Comparison of ENCODE assay signal across 17 cellular contexts in the genomic region with DNA sequence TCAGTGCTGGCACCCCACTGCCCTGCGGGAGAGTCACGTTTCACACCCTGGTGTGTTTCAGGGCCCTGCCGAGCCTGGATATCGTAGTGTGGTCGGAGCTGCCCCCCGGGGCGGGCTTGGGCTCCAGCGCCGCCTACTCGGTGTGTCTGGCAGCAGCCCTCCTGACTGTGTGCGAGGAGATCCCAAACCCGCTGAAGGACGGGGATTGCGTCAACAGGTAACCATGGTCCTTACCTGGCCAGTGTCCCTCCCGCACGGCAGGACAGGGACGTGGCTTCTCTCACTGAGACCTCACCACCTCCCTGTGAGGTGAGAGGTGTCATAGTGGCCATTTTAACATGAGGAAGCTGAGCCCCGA. TPM values are rescaled to one million over a fixed set of nuclear protein-coding genes. Genes with fewer than 3 reads are reported as not detected.
DNase-seq lines count a peak whose midpoint lies in the region; ATAC-seq, FAIRE-seq and TF ChIP-seq lines count a peak whose summit lies in the region.
"Had no signal": no experiment of that assay in that cellular context is flagged by ENCODE, and none has a peak within 500 bp of the region (broad histone marks: within the 10 kb centered on the region; RNA-seq: fewer than 3 reads in every experiment).

No MANE protein-coding gene starts in this region.

- in situ Hi-C loops in mammary epithelial cell (cut with MboI; ENCODE audit: low sequenced_read_pairs in 2 of 2) = no loop called here
- in situ Hi-C loops in HepG2 (cut with HindIII; ENCODE audit: extremely low pct_ligation_motif_present, low pct_unique_long_range_greater_than_20kb) = no loop called here

- peak overlapping the region; percentile 46 for H4K8ac ChIP-seq in trophoblast cell (ENCODE audit: low read depth, low read length)

- H3F3A ChIP-seq in PC-9 (ENCODE audit: insufficient read depth, low read depth) = peaks cover 12% of the 10 kb centered on the region; the same call in 1 of the 2 replicates

- TF ChIP-seq POLR2A in HepG2 (IDR thresholded peaks at IDR 0.05; ENCODE audit: insufficient read depth in 1 of 2, low read depth in 2 of 2, low read length in 2 of 2) (no peak), esophagus muscularis mucosa (IDR thresholded peaks at IDR 0.05; ENCODE audit: low read depth) (no peak)

- H2BK12ac ChIP-seq in trophoblast cell (ENCODE audit: low read length) = peak overlapping the region; percentile 42

- H3K9me2 ChIP-seq in PC-9 (ENCODE audit: insufficient read depth) = no peaks in the 10 kb centered on the region

- H3K14ac ChIP-seq in trophoblast cell (ENCODE audit: low read length) = no peak overlapping the region

- H2AK5ac ChIP-seq in trophoblast cell (ENCODE audit: low read length) = peak overlapping the region; percentile 28

- no peak overlapping the region for H2BK5ac ChIP-seq in trophoblast cell (ENCODE audit: low read depth, low read length, poor library complexity)

- H3K4ac ChIP-seq in trophoblast cell (ENCODE audit: low read depth, low read length) = peak overlapping the region; percentile 11

- BruUV-seq in PC-9 (replicated peaks; lab: Mats Ljungman, UMichigan) (no TSS peak), mammary epithelial cell (replicated peaks; lab: Mats Ljungman, UMichigan) (no TSS peak), HepG2 (replicated peaks; lab: Mats Ljungman, UMichigan) (no TSS peak)

- peak overlapping the region; percentile 18 for H2BK120ac ChIP-seq in trophoblast cell (ENCODE audit: insufficient read depth, low read length, poor library complexity)

- no peaks in the 10 kb centered on the region for H4K20me1 ChIP-seq in PC-9 (ENCODE audit: insufficient read depth)
- H4K20me1 ChIP-seq in mammary epithelial cell (ENCODE audit: insufficient read depth, low read length) = no peaks in the 10 kb centered on the region
- H4K20me1 ChIP-seq in HepG2 (ENCODE audit: insufficient read depth, low read length) = no peaks in the 10 kb centered on the region

- no peaks in the 10 kb centered on the region for H3K79me1 ChIP-seq in trophoblast cell (ENCODE audit: low read length)

- H3K27ac ChIP-seq in PC-9 = peak overlapping the region; percentile 35
- H3K27ac ChIP-seq in mammary epithelial cell (ENCODE audit: insufficient read depth, low read depth, low read length) = peak overlapping the region; percentile 81
- H3K27ac ChIP-seq in HepG2 (ENCODE audit: extremely low read length, insufficient read depth, low read length) = no peak overlapping the region
- no peak overlapping the region for H3K27ac ChIP-seq in trophoblast cell (ENCODE audit: low read depth, low read length)
- H3K27ac ChIP-seq in esophagus muscularis mucosa (replicated peaks in 1 of 4) = no peak overlapping the region

- no peak for TF ChIP-seq RAD21 in HepG2 (CRISPR knock-in tag; IDR thresholded peaks at IDR 0.05)

- H3K4me3 ChIP-seq in PC-9 = no peak overlapping the region
- H3K4me3 ChIP-seq in mammary epithelial cell (replicated peaks in 1 of 3; ENCODE audit: insufficient read depth in 1 of 3, low read depth in 2 of 3, low read length in 3 of 3) = no peak overlapping the region
- no peak overlapping the region for H3K4me3 ChIP-seq in HepG2 (replicated peaks in 1 of 3; ENCODE audit: insufficient read depth in 1 of 3, low read depth in 2 of 3, low read length in 3 of 3)
- no peak overlapping the region for H3K4me3 ChIP-seq in trophoblast cell (ENCODE audit: low read depth, low read length)
- no peak overlapping the region for H3K4me3 ChIP-seq in esophagus muscularis mucosa

- 15% methylated on average over 16 of the region's 18 CpGs for WGBS in mammary epithelial cell (ENCODE audit: low coverage, missing lambda C conversion rate)
- 98% methylated on average over 7 of the region's 18 CpGs for WGBS in HepG2 (ENCODE audit: low lambda C conversion rate)
- WGBS in trophoblast cell (ENCODE audit: extremely low coverage, insufficient coverage, insufficient read length) = no CpG with 5 or more reads among the region's 18 CpGs
- 100% methylated on average over 2 of the region's 18 CpGs for WGBS in esophagus muscularis mucosa

- H3K4me1 ChIP-seq in PC-9 (replicated peaks; ENCODE audit: insufficient read depth) = peaks cover 26% of the 10 kb centered on the region
- H3K4me1 ChIP-seq in mammary epithelial cell (ENCODE audit: insufficient read depth, low read length) = peaks cover 22% of the 10 kb centered on the region
- peaks cover 41% of the 10 kb centered on the region for H3K4me1 ChIP-seq in HepG2 (ENCODE audit: insufficient read depth, low read length)
- H3K4me1 ChIP-seq in trophoblast cell (ENCODE audit: control insufficient read depth in 1 of 2, insufficient read depth in 2 of 2, low read length in 2 of 2) = peaks cover 3 to 4% of the 10 kb centered on the region in 2 experiments
- H3K4me1 ChIP-seq in esophagus muscularis mucosa = no peaks in the 10 kb centered on the region

- no peak overlapping the region for H2AFZ ChIP-seq in PC-9
- peak overlapping the region; percentile 38 for H2AFZ ChIP-seq in mammary epithelial cell (ENCODE audit: low read depth, low read length)
- no peak overlapping the region for H2AFZ ChIP-seq in HepG2 (ENCODE audit: low read length)
- peak overlapping the region; percentile 9 for H2AFZ ChIP-seq in trophoblast cell (ENCODE audit: insufficient read depth, low read length, poor library complexity)

- H3K36me3 ChIP-seq in PC-9 (ENCODE audit: low read depth) (0 out of 2 replicates have a peak, but pooled peaks cover 5% of the 10 kb centered on the region), mammary epithelial cell (ENCODE audit: insufficient read depth, low read length) (peaks cover 29% of the 10 kb centered on the region), HepG2 (replicated peaks in 1 of 2; ENCODE audit: control insufficient read depth in 1 of 2, insufficient read depth in 2 of 2, low read length in 2 of 2) (peaks cover 16 to 63% of the 10 kb centered on the region in 2 experiments), trophoblast cell (ENCODE audit: control insufficient read depth in 1 of 2, insufficient read depth in 2 of 2, low read length in 2 of 2) (peaks cover 59 to 71% of the 10 kb centered on the region in 2 experiments), esophagus muscularis mucosa (peaks cover 29 to 93% (median 74%) of the 10 kb centered on the region in 4 donors)

- dilution Hi-C loops in mammary epithelial cell (cut with HindIII; ENCODE audit: low sequenced_read_pairs) = no loop called here

- no peaks in the 10 kb centered on the region for H3K9me3 ChIP-seq in PC-9 (ENCODE audit: insufficient read depth, low read depth)
- H3K9me3 ChIP-seq in mammary epithelial cell (replicated peaks; ENCODE audit: insufficient read depth, low read length) = no peaks in the 10 kb centered on the region
- no peaks in the 10 kb centered on the region for H3K9me3 ChIP-seq in HepG2 (ENCODE audit: low read length)
- H3K9me3 ChIP-seq in trophoblast cell (ENCODE audit: insufficient read depth, low read depth, low read length) = no peaks in the 10 kb centered on the region
- no peaks in the 10 kb centered on the region for H3K9me3 ChIP-seq in esophagus muscularis mucosa

- DNase-seq in PC-9 = no peak
- DNase-seq in mammary epithelial cell = no peak
- no peak for DNase-seq in HepG2 (ENCODE audit: low spot score)
- DNase-seq in trophoblast cell = no peak
- no peak for DNase-seq in esophagus muscularis mucosa (ENCODE audit: extremely low spot score)
- no peak for DNase-seq in left lobe of liver (ENCODE audit: low spot score)
- DNase-seq in stimulated activated CD4-positive, alpha-beta T cell treated with anti-CD3 and anti-CD28 coated beads, Interleukin-4, amount 100 ng/mL, for 4 hours = no peak
- DNase-seq: COR-L47, GF-D8, GOT3, KG1, NCI-H1436, NCI-H2081, NCI-H510A, NCI-H774, PC-3 had no signal

- ATAC-seq in HepG2 = no peak
- no peak for ATAC-seq in left lobe of liver

- POLR2A ChIA-PET in PC-9 (lab: Charles Lee; ENCODE audit: unreplicated experiment) = interaction anchor here (1.5 kb wide), 1 partner anchor 8 kb away, joined by 8 read pairs; a partner anchor contains a TSS
- POLR2A ChIA-PET in HepG2 (lab: Yijun Ruan, JAX) = no interaction called here

- H3K9ac ChIP-seq in mammary epithelial cell (ENCODE audit: insufficient read depth, low read length) (peak overlapping the region; percentile 24), HepG2 (ENCODE audit: insufficient read depth, low read depth, low read length) (no peak overlapping the region), trophoblast cell (ENCODE audit: low read length) (no peak overlapping the region)

- TF ChIP-seq EP300 in HepG2 (IDR thresholded peaks at IDR 0.05; ENCODE audit: low read depth in 2 of 2, low read length in 2 of 2) (no peak), HepG2 (CRISPR knock-in tag; IDR thresholded peaks at IDR 0.05; ENCODE audit: borderline replicate concordance) (no peak), esophagus muscularis mucosa (IDR thresholded peaks at IDR 0.05) (no peak)

- H3K4me2 ChIP-seq in PC-9 (peak overlapping the region; percentile 4; the same call in 1 of the 2 replicates), mammary epithelial cell (ENCODE audit: insufficient read depth, low read depth, low read length) (peak overlapping the region; percentile 15), HepG2 (ENCODE audit: low read depth, low read length) (no peak overlapping the region), trophoblast cell (ENCODE audit: low read length) (no peak overlapping the region)

- intact Hi-C loops in PC-9 (cut with micrococcal nuclease; ENCODE audit: unreplicated experiment) = no loop called here
- intact Hi-C loops in mammary epithelial cell (cut with micrococcal nuclease) = no loop called here
- intact Hi-C loops in HepG2 (cut with micrococcal nuclease; ENCODE audit: unreplicated experiment) = no loop called here
- intact Hi-C loops in esophagus muscularis mucosa (cut with DNase I) = no loop called here

- H3K23ac ChIP-seq in trophoblast cell (ENCODE audit: low read length) = no peak overlapping the region

- H3K27me3 ChIP-seq in PC-9 (ENCODE audit: insufficient read depth, low read depth) = no peaks in the 10 kb centered on the region
- no peaks in the 10 kb centered on the region for H3K27me3 ChIP-seq in mammary epithelial cell (ENCODE audit: insufficient read depth, low read length)
- no peaks in the 10 kb centered on the region for H3K27me3 ChIP-seq in HepG2 (ENCODE audit: control insufficient read depth in 1 of 2, insufficient read depth in 2 of 2, low read length in 2 of 2)
- no peaks in the 10 kb centered on the region for H3K27me3 ChIP-seq in trophoblast cell (ENCODE audit: insufficient read depth, low read length)
- H3K27me3 ChIP-seq in esophagus muscularis mucosa = no peaks in the 10 kb centered on the region

- no peak for FAIRE-seq in HepG2 (lab: Jason Lieb, UNC)
- FAIRE-seq: GM12892 had no signal

- peak overlapping the region; percentile 21 for H3K18ac ChIP-seq in trophoblast cell (ENCODE audit: low read length)

- H3K79me2 ChIP-seq in PC-9 (ENCODE audit: low read depth) = no peaks in the 10 kb centered on the region
- peaks cover 32% of the 10 kb centered on the region for H3K79me2 ChIP-seq in mammary epithelial cell (ENCODE audit: insufficient read depth, low read length)
- peaks cover 3% of the 10 kb centered on the region for H3K79me2 ChIP-seq in HepG2 (ENCODE audit: insufficient read depth, low read length)
- no peaks in the 10 kb centered on the region for H3K79me2 ChIP-seq in trophoblast cell (ENCODE audit: control insufficient read depth, insufficient read depth, low read length, poor library complexity)

- TF ChIP-seq CTCF in PC-9 (conservative IDR thresholded peaks at IDR 0.05) (no peak), mammary epithelial cell (conservative IDR thresholded peaks at IDR 0.05 in 1 of 2, IDR thresholded peaks at IDR 0.05 in 1 of 2; ENCODE audit: extremely low read depth in 1 of 2, insufficient read depth in 1 of 2, low read depth in 1 of 2, low read length in 2 of 2) (no peak), HepG2 (CRISPR knock-in tag; IDR thresholded peaks at IDR 0.05) (no peak), esophagus muscularis mucosa (IDR thresholded peaks at IDR 0.05) (no peak)

- CTCF ChIA-PET in PC-9 (lab: Charles Lee) = interaction anchor here (0.6 kb wide), 1 partner anchor 16 kb away, joined by 4 read pairs; no protein-coding TSS in a partner anchor
- CTCF ChIA-PET in mammary epithelial cell (lab: Charles Lee; ENCODE audit: low non-redundant PET) = no interaction called here
- CTCF ChIA-PET in HepG2 (lab: Yijun Ruan, JAX; ENCODE audit: low intra/inter-chr PET ratio, low total read pairs) = no interaction called here

- H4K12ac ChIP-seq in trophoblast cell (ENCODE audit: low read depth, low read length) = no peak overlapping the region

- H4K91ac ChIP-seq in trophoblast cell (ENCODE audit: low read depth, low read length) = peak overlapping the region; percentile 31

RNA-seq across cellular contexts. Expression of a gene that starts 7.7 kb away (rescaled TPM):
- total RNA-seq in PC-9 (2021) = 35.6 and 50.8 TPM in 2 replicates
- total RNA-seq in mammary epithelial cell = 10 to 100 TPM; 26.8 to 51.5 TPM
- polyA plus RNA-seq in mammary epithelial cell = 43.1 TPM
- polyA minus RNA-seq in mammary epithelial cell = 42.0 TPM
- 47.1 and 66.9 TPM in 2 replicates for total RNA-seq in HepG2 (2016; rRNA removed; fragmentation: Illumina TruSeq; extraction: Trizol)
- total RNA-seq in HepG2 (2016; cell fraction: cytosol; rRNA removed; fragmentation: Illumina TruSeq; extraction: Trizol; ENCODE audit: low read depth) = 15.1 and 17.9 TPM in 2 replicates
- 40.9 and 70.6 TPM in 2 replicates for total RNA-seq in HepG2 (2016; cell fraction: insoluble cytoplasmic fraction; rRNA removed; fragmentation: Illumina TruSeq; extraction: Trizol)
- total RNA-seq in HepG2 (2016; cell fraction: membrane; rRNA removed; fragmentation: Illumina TruSeq; extraction: Trizol) = 34.1 and 39.6 TPM in 2 replicates
- 38.8 and 47.2 TPM in 2 replicates for total RNA-seq in HepG2 (2016; cell fraction: nucleus; rRNA removed; fragmentation: Illumina TruSeq; extraction: Trizol)
- polyA plus RNA-seq in HepG2 (2011; rRNA removed) = 11.6 and 22.5 TPM in 2 replicates
- polyA plus RNA-seq in HepG2 (2011; cell fraction: cytosol; rRNA removed) = 12.4 and 13.5 TPM in 2 replicates
- polyA plus RNA-seq in HepG2 (2011; cell fraction: nucleus; rRNA removed) = 32.0 and 47.6 TPM in 2 replicates
- polyA plus RNA-seq in HepG2 (2012) = 19.2 and 28.6 TPM in 2 replicates
- 16.3 and 19.9 TPM in 2 replicates for polyA plus RNA-seq in HepG2 (2016; cell fraction: cytosol; fragmentation: Illumina TruSeq; extraction: Trizol; ENCODE audit: low read depth)
- 42.0 and 50.4 TPM in 2 replicates for polyA plus RNA-seq in HepG2 (2016; cell fraction: insoluble cytoplasmic fraction; fragmentation: Illumina TruSeq; extraction: Trizol; ENCODE audit: low read depth)
- polyA plus RNA-seq in HepG2 (2016; cell fraction: membrane; fragmentation: Illumina TruSeq; extraction: Trizol; ENCODE audit: low read depth) = 26.9 and 30.0 TPM in 2 replicates
- polyA plus RNA-seq in HepG2 (2016; cell fraction: nucleus; fragmentation: Illumina TruSeq; extraction: Trizol; ENCODE audit: insufficient read depth, low read depth) = 78.2 and 82.6 TPM in 2 replicates
- 19.6 and 22.9 TPM in 2 replicates for polyA minus RNA-seq in HepG2 (2011; rRNA and poly(A)+ RNA removed; ENCODE audit: low replicate concordance)
- 6.1 and 8.0 TPM in 2 replicates for polyA minus RNA-seq in HepG2 (2011; cell fraction: cytosol; rRNA and poly(A)+ RNA removed)
- 12.2 and 21.1 TPM in 2 replicates for polyA minus RNA-seq in HepG2 (2011; cell fraction: nucleus; rRNA and poly(A)+ RNA removed)
- 28.5 and 28.6 TPM in 2 replicates for polyA plus RNA-seq in trophoblast cell (2013)
- 10 to 100 TPM in 3 of 4 donors, 1 to 10 TPM in 1; 6.2 to 18.7 (median 12.2) TPM for total RNA-seq in esophagus muscularis mucosa
- 16.5 TPM for total RNA-seq in left lobe of liver

RNA-seq across cellular contexts. Expression of a gene that starts 8.0 kb away (rescaled TPM):
- total RNA-seq in PC-9 (2021) (52.8 and 84.3 TPM in 2 replicates), mammary epithelial cell (10 to 100 TPM; 27.5 to 67.8 TPM), HepG2 (2016; rRNA removed; fragmentation: Illumina TruSeq; extraction: Trizol) (77.3 and 112 TPM in 2 replicates), esophagus muscularis mucosa (10 to 100 TPM; 20.0 to 25.3 (median 21.0) TPM), left lobe of liver (41.1 TPM)
- polyA plus RNA-seq in mammary epithelial cell (51.6 TPM), HepG2 (2011; rRNA removed) (26.1 and 33.2 TPM in 2 replicates)
- 40.1 TPM for polyA minus RNA-seq in mammary epithelial cell
- 32.4 and 42.7 TPM in 2 replicates for total RNA-seq in HepG2 (2016; cell fraction: cytosol; rRNA removed; fragmentation: Illumina TruSeq; extraction: Trizol; ENCODE audit: low read depth)
- 80.5 and 108 TPM in 2 replicates for total RNA-seq in HepG2 (2016; cell fraction: insoluble cytoplasmic fraction; rRNA removed; fragmentation: Illumina TruSeq; extraction: Trizol)
- 59.5 and 67.4 TPM in 2 replicates for total RNA-seq in HepG2 (2016; cell fraction: membrane; rRNA removed; fragmentation: Illumina TruSeq; extraction: Trizol)
- total RNA-seq in HepG2 (2016; cell fraction: nucleus; rRNA removed; fragmentation: Illumina TruSeq; extraction: Trizol) = 37.8 and 41.0 TPM in 2 replicates
- 29.9 and 32.2 TPM in 2 replicates for polyA plus RNA-seq in HepG2 (2011; cell fraction: cytosol; rRNA removed)
- polyA plus RNA-seq in HepG2 (2011; cell fraction: nucleus; rRNA removed) = 34.9 and 43.2 TPM in 2 replicates
- 39.1 and 40.4 TPM in 2 replicates for polyA plus RNA-seq in HepG2 (2012)
- polyA plus RNA-seq in HepG2 (2016; cell fraction: cytosol; fragmentation: Illumina TruSeq; extraction: Trizol; ENCODE audit: low read depth) = 36.6 and 44.0 TPM in 2 replicates
- polyA plus RNA-seq in HepG2 (2016; cell fraction: insoluble cytoplasmic fraction; fragmentation: Illumina TruSeq; extraction: Trizol; ENCODE audit: low read depth) = 98.7 and 99.8 TPM in 2 replicates
- polyA plus RNA-seq in HepG2 (2016; cell fraction: membrane; fragmentation: Illumina TruSeq; extraction: Trizol; ENCODE audit: low read depth) = 39.9 and 52.5 TPM in 2 replicates
- 58.2 and 63.9 TPM in 2 replicates for polyA plus RNA-seq in HepG2 (2016; cell fraction: nucleus; fragmentation: Illumina TruSeq; extraction: Trizol; ENCODE audit: insufficient read depth, low read depth)
- 37.1 and 53.3 TPM in 2 replicates for polyA minus RNA-seq in HepG2 (2011; rRNA and poly(A)+ RNA removed; ENCODE audit: low replicate concordance)
- polyA minus RNA-seq in HepG2 (2011; cell fraction: cytosol; rRNA and poly(A)+ RNA removed) = 11.8 and 16.2 TPM in 2 replicates
- polyA minus RNA-seq in HepG2 (2011; cell fraction: nucleus; rRNA and poly(A)+ RNA removed) = 21.0 and 29.1 TPM in 2 replicates
- 21.0 and 23.1 TPM in 2 replicates for polyA plus RNA-seq in trophoblast cell (2013)

Comparison
In these comparisons a context has a peak if more than half of its experiments do, and no peak if none do; other contexts are left out.
1. H2AFZ ChIP-seq: peak in mammary epithelial cell (single experiment) and trophoblast cell (single experiment); none in PC-9 (single experiment) and HepG2 (single experiment).
2. H3K27ac ChIP-seq: peak in PC-9 (single experiment) and mammary epithelial cell (single experiment); none in HepG2 (single experiment), trophoblast cell (single experiment) and esophagus muscularis mucosa (0 of 4).
3. H3K4me2 ChIP-seq: peak in PC-9 (single experiment) and mammary epithelial cell (single experiment); none in HepG2 (single experiment) and trophoblast cell (single experiment).